Comparison of ENCODE assay signal across 16 cellular contexts in genomic region chr9:89639961-89640360, GRCh38. TPM values are rescaled to one million over a fixed set of nuclear protein-coding genes. Genes with fewer than 3 reads are reported as not detected.
A peak's percentile ranks its signal among the peaks of the same experiment; 100 is the strongest.
DNase-seq lines count a peak whose midpoint lies in the region; ATAC-seq, FAIRE-seq and TF ChIP-seq lines count a peak whose summit lies in the region.
"Had no signal": no experiment of that assay in that cellular context is flagged by ENCODE, and none has a peak within 500 bp of the region (broad histone marks: within the 10 kb centered on the region; RNA-seq: fewer than 3 reads in every experiment).

No MANE protein-coding gene starts in this region.

- ATAC-seq in heart left ventricle, result no peak
- peak; percentile 25 for ATAC-seq in stimulated activated naive CD8-positive, alpha-beta T cell treated with anti-CD3 and anti-CD28 coated beads, Interleukin-15, Interleukin-2, amounts not matched to agents 100 U/mL and 50 U/mL, for 24 hours
- no peak for ATAC-seq in GM21717 (IDR thresholded peaks at IDR 0.05; ENCODE audit: unreplicated experiment)
- ATAC-seq: activated CD8-positive, alpha-beta T cell treated with anti-CD3 and anti-CD28 coated beads, Interleukin-2, amount 10 ng/mL, durations not matched to agents 7 days and 5 days had no signal

- H3K4me3 ChIP-seq in heart left ventricle, result no peak overlapping the region
- H3K4me3 ChIP-seq in muscle layer of colon (ENCODE audit: low read depth in 1 of 2, low read length in 2 of 2), result peak overlapping the region in 1 of 2 donors; percentile 3
- H3K4me3 ChIP-seq in small intestine (ENCODE audit: low read depth in 1 of 2, low read length in 2 of 2), result no peak overlapping the region
- H3K4me3 ChIP-seq: mucosa of descending colon had no signal

- no peak for TF ChIP-seq CTCF in heart left ventricle (IDR thresholded peaks at IDR 0.05)

- WGBS in heart left ventricle, 4 donors, result 67 to 78% (median 73%) methylated on average over 3 to 5 of the region's 5 CpGs
- WGBS in small intestine, 3 donors, result 86 to 91% (median 88%) methylated on average over 4 to 5 of the region's 5 CpGs

- TF ChIP-seq POLR2A in heart left ventricle (IDR thresholded peaks at IDR 0.05), result no peak

- H3K27ac ChIP-seq in heart left ventricle (peak overlapping the region; percentile 67 to 87 (median 76)), muscle layer of colon (ENCODE audit: low read depth, low read length) (peak overlapping the region; percentile 78), small intestine (ENCODE audit: low read depth in 1 of 2, low read length in 1 of 2) (no peak overlapping the region)

- intact Hi-C loops in heart left ventricle (cut with DNase I) (no loop called here), cardiac septum (cut with DNase I) (no loop called here)

- H3K9me3 ChIP-seq in heart left ventricle (no peaks in the 10 kb centered on the region), muscle layer of colon (ENCODE audit: low read length) (no peaks in the 10 kb centered on the region), small intestine (ENCODE audit: control insufficient read depth, low read depth) (no peaks in the 10 kb centered on the region)
- H3K9me3 ChIP-seq: mucosa of descending colon had no signal

- DNase-seq in heart left ventricle (no peak), cardiac septum (ENCODE audit: low spot score) (no peak), SHP77 treated with DMSO at 0.1 percent for 48 hours (lab: John Stamatoyannopoulos, UW) (no peak), small intestine (no peak), hypothalamus (lab: John Stamatoyannopoulos, UW) (no peak)
- DNase-seq in stimulated activated naive CD8-positive, alpha-beta T cell treated with anti-CD3 and anti-CD28 coated beads, Interleukin-15, Interleukin-2, amounts not matched to agents 100 U/mL and 50 U/mL, for 24 hours, result no peak
- DNase-seq: activated CD8-positive, alpha-beta T cell treated with anti-CD3 and anti-CD28 coated beads, Interleukin-2, amount 10 ng/mL, durations not matched to agents 7 days and 5 days; CD4-positive, CD25-positive, alpha-beta regulatory T cell; cortex of kidney; DMS53; HCEC 1CT; mucosa of descending colon; NCI-H146; NCI-H226 had no signal

- FAIRE-seq in small intestine (lab: Jason Lieb, UNC), result no peak

- no peaks in the 10 kb centered on the region for H3K27me3 ChIP-seq in heart left ventricle
- H3K27me3 ChIP-seq in muscle layer of colon (ENCODE audit: control insufficient read depth in 1 of 2, insufficient read depth in 2 of 2, low read length in 2 of 2), result no peaks in the 10 kb centered on the region
- no peaks in the 10 kb centered on the region for H3K27me3 ChIP-seq in small intestine (ENCODE audit: control insufficient read depth in 2 of 2, insufficient read depth in 2 of 2, low read length in 2 of 2)

- no peaks in the 10 kb centered on the region for H3K36me3 ChIP-seq in heart left ventricle
- no peaks in the 10 kb centered on the region for H3K36me3 ChIP-seq in muscle layer of colon (ENCODE audit: insufficient read depth, low read length)
- no peaks in the 10 kb centered on the region for H3K36me3 ChIP-seq in small intestine (ENCODE audit: control insufficient read depth in 2 of 2, insufficient read depth in 2 of 2, low read length in 2 of 2)

- H3K4me1 ChIP-seq in heart left ventricle (peaks cover 0 to 38% (median 27%) of the 10 kb centered on the region in 12 donors), muscle layer of colon (ENCODE audit: insufficient read depth, low read length) (peaks cover 31% of the 10 kb centered on the region), small intestine (ENCODE audit: control insufficient read depth in 2 of 2, insufficient read depth in 1 of 2, low read depth in 1 of 2, low read length in 1 of 2) (no peaks in the 10 kb centered on the region)

- H3K9ac ChIP-seq in muscle layer of colon (ENCODE audit: low read length), result peak overlapping the region; percentile 44

RNA-seq across cellular contexts. Expression of gene GADD45G, which starts 35.1 kb away (rescaled TPM):
- 10 to 100 TPM in 8 of 9 donors, 1 to 10 TPM in 1; 9.9 to 45.5 (median 13.2) TPM for total RNA-seq in heart left ventricle
- 100 to 1,000 TPM in 1 of 2 donors, 10 to 100 TPM in 1; 37.3 to 118 TPM for polyA plus RNA-seq in heart left ventricle
- total RNA-seq in cardiac septum, result 29.6 TPM
- 10 to 100 TPM; 21.9 to 25.4 (median 25.3) TPM for polyA plus RNA-seq in small intestine

Comparison
In these comparisons a context has a peak if more than half of its experiments do, and no peak if none do; other contexts are left out.
1. H3K27ac ChIP-seq: peak in heart left ventricle (12 of 12) and muscle layer of colon (single experiment); none in small intestine (0 of 2).